24 cellular contexts compared by ENCODE assay signal in genomic region chr4:171561419-171561818, GRCh38.
DNase-seq lines count a peak whose midpoint lies in the region; ATAC-seq, FAIRE-seq and TF ChIP-seq lines count a peak whose summit lies in the region.
"Had no signal": no experiment of that assay in that cellular context is flagged by ENCODE, and none has a peak within 500 bp of the region (broad histone marks: within the 10 kb centered on the region; RNA-seq: fewer than 3 reads in every experiment).

No MANE protein-coding gene starts in this region.

- peak; percentile 48 for FAIRE-seq in GM18507 (lab: Jason Lieb, UNC)

- no peak for TF ChIP-seq POLR2A in sigmoid colon (IDR thresholded peaks at IDR 0.05)
- no peak for TF ChIP-seq POLR2A in ovary (IDR thresholded peaks at IDR 0.05)

- WGBS in heart right ventricle, 2 donors, result 74 to 78% methylated on average over 1 of the region's 1 CpG
- 80 to 84% methylated on average over 1 of the region's 1 CpG for WGBS in sigmoid colon, 2 donors
- 87 to 90% (median 89%) methylated on average over 1 of the region's 1 CpG for WGBS in ovary, 3 donors

- no peaks in the 10 kb centered on the region for H3K4me1 ChIP-seq in heart right ventricle
- H3K4me1 ChIP-seq in sigmoid colon, result no peaks in the 10 kb centered on the region
- H3K4me1 ChIP-seq in ovary (ENCODE audit: insufficient read depth), result no peaks in the 10 kb centered on the region
- H3K4me1 ChIP-seq: Peyer's patch, right atrium auricular region, stomach, upper lobe of right lung had no signal

- no peaks in the 10 kb centered on the region for H3K9me3 ChIP-seq in heart right ventricle
- no peaks in the 10 kb centered on the region for H3K9me3 ChIP-seq in sigmoid colon
- H3K9me3 ChIP-seq in ovary, result no peaks in the 10 kb centered on the region
- H3K9me3 ChIP-seq: Peyer's patch, right atrium auricular region, stomach, upper lobe of right lung had no signal

- no peak overlapping the region for H3K4me3 Mint-ChIP-seq in endothelial cell (ENCODE audit: unreplicated experiment)
- H3K4me3 Mint-ChIP-seq: activated naive CD8-positive, alpha-beta T cell treated with anti-CD3 and anti-CD28 coated beads, Interleukin-2, amount 50 U/mL, for 24 hours; activated T-cell treated with anti-CD3 and anti-CD28 coated beads, Interleukin-2, amount 50 U/mL, for 72 hours; neural crest cell had no signal

- H3K4me1 Mint-ChIP-seq in endothelial cell (ENCODE audit: unreplicated experiment), result no peaks in the 10 kb centered on the region
- H3K4me1 Mint-ChIP-seq: activated naive CD8-positive, alpha-beta T cell treated with anti-CD3 and anti-CD28 coated beads, Interleukin-2, amount 50 U/mL, for 24 hours; neural crest cell had no signal

- TF ChIP-seq CTCF in heart right ventricle (IDR thresholded peaks at IDR 0.05), result no peak
- TF ChIP-seq CTCF in endothelial cell (IDR thresholded peaks at IDR 0.05; ENCODE audit: unreplicated experiment), result no peak
- no peak for TF ChIP-seq CTCF in sigmoid colon (IDR thresholded peaks at IDR 0.05)
- no peak for TF ChIP-seq CTCF in ovary (IDR thresholded peaks at IDR 0.05)

- H3K9me3 Mint-ChIP-seq in endothelial cell (ENCODE audit: unreplicated experiment), result no peaks in the 10 kb centered on the region
- H3K9me3 Mint-ChIP-seq: activated naive CD8-positive, alpha-beta T cell treated with anti-CD3 and anti-CD28 coated beads, Interleukin-2, amount 50 U/mL, for 24 hours; neural crest cell had no signal

- no peak overlapping the region for H3K27ac Mint-ChIP-seq in endothelial cell (ENCODE audit: unreplicated experiment)
- H3K27ac Mint-ChIP-seq: activated naive CD8-positive, alpha-beta T cell treated with anti-CD3 and anti-CD28 coated beads, Interleukin-2, amount 50 U/mL, for 24 hours; activated T-cell treated with anti-CD3 and anti-CD28 coated beads, Interleukin-2, amount 50 U/mL, for 72 hours had no signal

- DNase-seq in GM18507 (ENCODE audit: extremely low spot score, insufficient read length, low read depth), result no peak
- DNase-seq in heart right ventricle, result no peak
- DNase-seq in endothelial cell (ENCODE audit: low spot score), result no peak
- DNase-seq in sigmoid colon, result no peak
- DNase-seq in ovary, result no peak
- DNase-seq: activated CD4-positive, alpha-beta T cell treated with anti-CD3 and anti-CD28 coated beads, Interleukin-2, amount 50 U/mL, for 48 hours; activated naive CD8-positive, alpha-beta T cell treated with anti-CD3 and anti-CD28 coated beads, Interleukin-2, amount 50 U/mL, for 24 hours; activated T-cell treated with anti-CD3 and anti-CD28 coated beads, Interleukin-2, amount 50 U/mL, for 72 hours; DMS 273 treated with DMSO at 0.1 percent for 48 hours; effector CD4-positive, alpha-beta T cell; kidney; mesendoderm; NCI-H1092; Peyer's patch; stomach; upper lobe of right lung had no signal

- H3K36me3 Mint-ChIP-seq in endothelial cell (ENCODE audit: low read depth, unreplicated experiment), result no peaks in the 10 kb centered on the region

- no peak overlapping the region for H3K27ac ChIP-seq in heart right ventricle
- no peak overlapping the region for H3K27ac ChIP-seq in sigmoid colon
- no peak overlapping the region for H3K27ac ChIP-seq in ovary
- H3K27ac ChIP-seq: C4-2B, cardiac muscle cell, KMS-11, Peyer's patch, right atrium auricular region, stomach, upper lobe of right lung had no signal

- H3K4me3 ChIP-seq in heart right ventricle (no peak overlapping the region), sigmoid colon (no peak overlapping the region), ovary (no peak overlapping the region)
- H3K4me3 ChIP-seq: cardiac muscle cell, Peyer's patch, right atrium auricular region, stomach, upper lobe of right lung had no signal

- intact Hi-C loops in heart right ventricle (cut with DNase I), result no loop called here
- intact Hi-C loops in sigmoid colon (cut with DNase I), result no loop called here
- intact Hi-C loops in ovary (cut with DNase I), result no loop called here

- H3K36me3 ChIP-seq in heart right ventricle, result no peaks in the 10 kb centered on the region
- H3K36me3 ChIP-seq in sigmoid colon, result no peaks in the 10 kb centered on the region
- H3K36me3 ChIP-seq in ovary, result no peaks in the 10 kb centered on the region
- H3K36me3 ChIP-seq: cardiac muscle cell, Peyer's patch, right atrium auricular region, stomach, upper lobe of right lung had no signal

- no peak for TF ChIP-seq EP300 in sigmoid colon (IDR thresholded peaks at IDR 0.05)
- no peak for TF ChIP-seq EP300 in ovary (IDR thresholded peaks at IDR 0.05)

- peak; percentile 58 for ATAC-seq in GM19351 (IDR thresholded peaks at IDR 0.05; ENCODE audit: unreplicated experiment)
- ATAC-seq in HG02763 (IDR thresholded peaks at IDR 0.05; ENCODE audit: unreplicated experiment), result peak; percentile 44
- ATAC-seq in HG03432 (IDR thresholded peaks at IDR 0.05; ENCODE audit: unreplicated experiment), result peak; percentile 63
- ATAC-seq in heart right ventricle, result no peak
- ATAC-seq: activated naive CD8-positive, alpha-beta T cell treated with anti-CD3 and anti-CD28 coated beads, Interleukin-2, amount 50 U/mL, for 24 hours; activated T-cell treated with anti-CD3 and anti-CD28 coated beads, Interleukin-2, amount 50 U/mL, for 72 hours; upper lobe of right lung had no signal

- H3K27me3 ChIP-seq in heart right ventricle, result no peaks in the 10 kb centered on the region
- no peaks in the 10 kb centered on the region for H3K27me3 ChIP-seq in sigmoid colon
- peaks cover 3% of the 10 kb centered on the region for H3K27me3 ChIP-seq in ovary
- H3K27me3 ChIP-seq: cardiac muscle cell, Peyer's patch, right atrium auricular region, stomach, upper lobe of right lung had no signal

- no peaks in the 10 kb centered on the region for H3K27me3 Mint-ChIP-seq in endothelial cell (ENCODE audit: unreplicated experiment)
- H3K27me3 Mint-ChIP-seq: activated naive CD8-positive, alpha-beta T cell treated with anti-CD3 and anti-CD28 coated beads, Interleukin-2, amount 50 U/mL, for 24 hours had no signal

Comparison
In these comparisons a context has a peak if more than half of its experiments do, and no peak if none do; other contexts are left out.
1. ATAC-seq: peak in GM19351 (single experiment), HG02763 (single experiment) and HG03432 (single experiment); none in heart right ventricle (0 of 8).